ENCODE assay signal across 13 cellular contexts in the genomic region with DNA sequence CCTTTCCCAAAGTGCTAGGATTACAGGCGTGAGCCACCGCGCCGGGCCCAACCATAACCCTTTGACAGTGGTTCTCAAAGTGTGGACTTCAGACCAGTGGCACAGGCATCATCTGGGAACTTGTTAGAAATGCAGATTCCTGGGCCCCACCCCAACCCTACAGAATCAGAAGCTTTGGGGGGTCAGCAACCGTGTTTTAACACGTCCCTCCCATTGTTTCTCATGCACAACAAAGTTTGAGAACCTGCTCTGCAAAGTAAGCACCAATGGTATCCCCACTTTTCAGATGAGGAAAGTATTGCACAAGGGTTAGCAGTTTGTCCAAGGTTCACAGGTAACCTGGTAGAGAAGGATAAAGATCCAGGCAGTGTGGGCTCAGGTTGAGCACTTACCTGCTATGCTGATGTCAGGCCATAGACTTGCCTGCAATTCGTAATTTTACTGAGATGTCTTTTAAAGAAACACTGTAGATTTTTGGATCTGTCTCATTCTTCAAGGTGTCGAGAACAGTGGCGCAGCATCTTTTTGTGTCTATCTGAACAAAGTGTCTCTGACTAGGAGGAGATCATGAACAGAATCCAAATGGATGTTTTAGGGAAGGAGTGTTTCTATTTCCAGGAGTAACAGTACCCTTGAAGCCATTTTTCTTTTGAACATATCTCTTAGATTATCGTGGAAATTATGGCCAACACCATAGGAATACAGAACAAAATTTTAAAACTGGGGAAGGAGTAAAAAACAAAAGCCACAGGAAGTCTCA. TPM values are rescaled to one million over a fixed set of nuclear protein-coding genes. Genes with fewer than 3 reads are reported as not detected.
A peak's percentile ranks its signal among the peaks of the same experiment; 100 is the strongest.
DNase-seq lines count a peak whose midpoint lies in the region; ATAC-seq and TF ChIP-seq lines count a peak whose summit lies in the region.
"Had no signal": no experiment of that assay in that cellular context is flagged by ENCODE, and none has a peak within 500 bp of the region (broad histone marks: within the 10 kb centered on the region; RNA-seq: fewer than 3 reads in every experiment).

No MANE protein-coding gene starts in this region.

- H3K27me3 ChIP-seq in left ventricle myocardium inferior (ENCODE audit: low read depth) (peaks cover 6% of the 10 kb centered on the region), esophagus muscularis mucosa (no peaks in the 10 kb centered on the region)
- H3K27me3 ChIP-seq: body of pancreas had no signal

- no peak for TF ChIP-seq POLR2A in esophagus muscularis mucosa (IDR thresholded peaks at IDR 0.05; ENCODE audit: low read depth)
- TF ChIP-seq POLR2A in lower leg skin (IDR thresholded peaks at IDR 0.05), result no peak

- H3K4me1 Mint-ChIP-seq in osteocyte (ENCODE audit: unreplicated experiment), result peaks cover 51% of the 10 kb centered on the region
- H3K4me1 Mint-ChIP-seq in activated T-helper 17 cell treated with anti-CD3 and anti-CD28 coated beads, Interleukin-2, amount 50 U/mL, for 72 hours, result peaks cover 5% of the 10 kb centered on the region

- TF ChIP-seq CTCF in left ventricle myocardium inferior (IDR thresholded peaks at IDR 0.05; ENCODE audit: borderline replicate concordance) (no peak), esophagus muscularis mucosa (IDR thresholded peaks at IDR 0.05) (no peak), osteocyte (IDR thresholded peaks at IDR 0.05) (no peak), lower leg skin (IDR thresholded peaks at IDR 0.05) (no peak)

- H3K27me3 Mint-ChIP-seq in osteocyte (ENCODE audit: unreplicated experiment), result peaks cover 2% of the 10 kb centered on the region
- H3K27me3 Mint-ChIP-seq in activated T-helper 17 cell treated with anti-CD3 and anti-CD28 coated beads, Interleukin-2, amount 50 U/mL, for 72 hours, result peaks cover 57% of the 10 kb centered on the region

- peak overlapping the region; percentile 90 for H3K27ac Mint-ChIP-seq in osteocyte (ENCODE audit: unreplicated experiment)
- no peak overlapping the region for H3K27ac Mint-ChIP-seq in activated T-helper 17 cell treated with anti-CD3 and anti-CD28 coated beads, Interleukin-2, amount 50 U/mL, for 72 hours
- H3K27ac Mint-ChIP-seq: memory B cell had no signal

- no peak for TF ChIP-seq EP300 in esophagus muscularis mucosa (IDR thresholded peaks at IDR 0.05)

- H3K36me3 ChIP-seq in left ventricle myocardium inferior, result no peaks in the 10 kb centered on the region
- H3K36me3 ChIP-seq in esophagus muscularis mucosa, result no peaks in the 10 kb centered on the region

- intact Hi-C loops in left ventricle myocardium inferior (cut with micrococcal nuclease), result no loop called here
- intact Hi-C loops in Right ventricle myocardium superior (cut with DNase I), result no loop called here
- intact Hi-C loops in esophagus muscularis mucosa (cut with DNase I), result no loop called here
- intact Hi-C loops in lower leg skin (cut with DNase I; ENCODE audit: low total_unique reads), result no loop called here

- WGBS in esophagus muscularis mucosa, result 84% methylated on average over 10 of the region's 10 CpGs
- 59 to 75% methylated on average over 10 of the region's 10 CpGs for WGBS in lower leg skin, 2 donors

- H3K9me3 Mint-ChIP-seq in osteocyte (ENCODE audit: unreplicated experiment), result no peaks in the 10 kb centered on the region
- H3K9me3 Mint-ChIP-seq in activated T-helper 17 cell treated with anti-CD3 and anti-CD28 coated beads, Interleukin-2, amount 50 U/mL, for 72 hours, result no peaks in the 10 kb centered on the region
- H3K9me3 Mint-ChIP-seq: memory B cell had no signal

- H3K4me3 Mint-ChIP-seq in osteocyte (ENCODE audit: unreplicated experiment), result no peak overlapping the region
- no peak overlapping the region for H3K4me3 Mint-ChIP-seq in activated T-helper 17 cell treated with anti-CD3 and anti-CD28 coated beads, Interleukin-2, amount 50 U/mL, for 72 hours
- H3K4me3 Mint-ChIP-seq: memory B cell had no signal

- ATAC-seq in Right ventricle myocardium superior (ENCODE audit: poor library complexity), result no peak
- ATAC-seq in HG02571 (IDR thresholded peaks at IDR 0.05; ENCODE audit: unreplicated experiment), result no peak
- ATAC-seq in activated T-helper 17 cell treated with anti-CD3 and anti-CD28 coated beads, Interleukin-2, amount 50 U/mL, for 72 hours (replicated peaks), result no peak
- ATAC-seq: Panc1 had no signal

- peaks cover 42% of the 10 kb centered on the region for H3K4me1 ChIP-seq in left ventricle myocardium inferior
- peaks cover 9 to 50% (median 37%) of the 10 kb centered on the region in 4 donors for H3K4me1 ChIP-seq in esophagus muscularis mucosa

- H3K9me3 ChIP-seq in left ventricle myocardium inferior (replicated peaks) (no peaks in the 10 kb centered on the region), esophagus muscularis mucosa (no peaks in the 10 kb centered on the region)
- H3K9me3 ChIP-seq: body of pancreas had no signal

- H3K4me3 ChIP-seq in left ventricle myocardium inferior (peak overlapping the region; percentile 66), esophagus muscularis mucosa (no peak overlapping the region), lower leg skin (ENCODE audit: low read depth, poor library complexity, severe bottlenecking) (no peak overlapping the region)
- H3K4me3 ChIP-seq: body of pancreas had no signal

- no peak for DNase-seq in left ventricle myocardium inferior
- DNase-seq in Right ventricle myocardium superior, result no peak
- no peak for DNase-seq in esophagus muscularis mucosa (ENCODE audit: extremely low spot score)
- DNase-seq in osteocyte (ENCODE audit: extremely low spot score, unreplicated experiment), result no peak
- no peak for DNase-seq in COR-L47 (lab: John Stamatoyannopoulos, UW)
- DNase-seq in lower leg skin (ENCODE audit: low spot score in 2 of 2), result no peak
- DNase-seq: activated T-cell treated with anti-CD3 and anti-CD28 coated beads for 4 hours, NCI-H2081 treated with DMSO at 0.1 percent for 48 hours had no signal

- H3K27ac ChIP-seq in left ventricle myocardium inferior (replicated peaks) (peak overlapping the region; percentile 82), esophagus muscularis mucosa (replicated peaks in 1 of 4) (peak overlapping the region in 3 of 4 donors; percentile 70 to 80 (median 79))
- H3K27ac ChIP-seq: body of pancreas had no signal

- H3K36me3 Mint-ChIP-seq in osteocyte (ENCODE audit: unreplicated experiment), result no peaks in the 10 kb centered on the region
- H3K36me3 Mint-ChIP-seq in activated T-helper 17 cell treated with anti-CD3 and anti-CD28 coated beads, Interleukin-2, amount 50 U/mL, for 72 hours (ENCODE audit: low read depth), result no peaks in the 10 kb centered on the region
- H3K36me3 Mint-ChIP-seq: memory B cell had no signal

RNA-seq across cellular contexts. Expression of a gene that starts 2.5 kb away (rescaled TPM):
- total RNA-seq in left ventricle myocardium inferior (16.2 TPM), Right ventricle myocardium superior (10.2 TPM), esophagus muscularis mucosa (1 to 10 TPM; 5.0 to 9.8 (median 7.6) TPM), osteocyte (6.5 and 7.8 TPM in 2 replicates), lower leg skin (1 to 10 TPM in 3 of 4 donors, under 1 TPM in 1; 0.72 to 6.8 (median 2.3) TPM)
- not detected for total RNA-seq in activated T-helper 17 cell treated with anti-CD3 and anti-CD28 coated beads, Interleukin-2, amount 50 U/mL, for 72 hours

RNA-seq across cellular contexts. Expression of a gene that starts 42.1 kb away (rescaled TPM):
- 18.8 TPM for total RNA-seq in left ventricle myocardium inferior
- 15.1 TPM for total RNA-seq in Right ventricle myocardium superior
- 10 to 100 TPM in 3 of 4 donors, 1 to 10 TPM in 1; 8.7 to 19.9 (median 12.4) TPM for total RNA-seq in esophagus muscularis mucosa
- 18.0 and 19.2 TPM in 2 replicates for total RNA-seq in osteocyte
- total RNA-seq in lower leg skin, result 10 to 100 TPM in 2 of 4 donors, 1 to 10 TPM in 2; 9.7 to 17.2 (median 12.2) TPM
- 10 to 100 TPM; 23.2 to 38.1 TPM for total RNA-seq in activated T-helper 17 cell treated with anti-CD3 and anti-CD28 coated beads, Interleukin-2, amount 50 U/mL, for 72 hours
